ENCODE assay signal across 1 cellular context in genomic region chr12:51087818-51088217, GRCh38.
A peak's percentile ranks its signal among the peaks of the same experiment; 100 is the strongest.
TF ChIP-seq lines count a peak whose summit lies in the region.

No MANE protein-coding gene starts in this region.

TF ChIP-seq in GM12878, 131 proteins besides CTCF, POLR2A, EP300 and RAD21 (continued from another document):
- TF ChIP-seq, protein P1, sequence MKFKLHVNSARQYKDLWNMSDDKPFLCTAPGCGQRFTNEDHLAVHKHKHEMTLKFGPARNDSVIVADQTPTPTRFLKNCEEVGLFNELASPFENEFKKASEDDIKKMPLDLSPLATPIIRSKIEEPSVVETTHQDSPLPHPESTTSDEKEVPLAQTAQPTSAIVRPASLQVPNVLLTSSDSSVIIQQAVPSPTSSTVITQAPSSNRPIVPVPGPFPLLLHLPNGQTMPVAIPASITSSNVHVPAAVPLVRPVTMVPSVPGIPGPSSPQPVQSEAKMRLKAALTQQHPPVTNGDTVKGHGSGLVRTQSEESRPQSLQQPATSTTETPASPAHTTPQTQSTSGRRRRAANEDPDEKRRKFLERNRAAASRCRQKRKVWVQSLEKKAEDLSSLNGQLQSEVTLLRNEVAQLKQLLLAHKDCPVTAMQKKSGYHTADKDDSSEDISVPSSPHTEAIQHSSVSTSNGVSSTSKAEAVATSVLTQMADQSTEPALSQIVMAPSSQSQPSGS (IDR thresholded peaks at IDR 0.05; ENCODE audit: low read length) = 0 out of 2 replicates have a peak, but pooled peaks have one; percentile 17
- no peak for TF ChIP-seq CBX5 (IDR thresholded peaks at IDR 0.05; ENCODE audit: low read depth)
- TF ChIP-seq ZNF592 (IDR thresholded peaks at IDR 0.05) = no peak
- no peak for TF ChIP-seq SP1 (IDR thresholded peaks at IDR 0.05; ENCODE audit: low read depth, low read length)
- TF ChIP-seq PAX5 (IDR thresholded peaks at IDR 0.05; ENCODE audit: borderline replicate concordance, low read depth, low read length) = no peak
- TF ChIP-seq, protein P2, sequence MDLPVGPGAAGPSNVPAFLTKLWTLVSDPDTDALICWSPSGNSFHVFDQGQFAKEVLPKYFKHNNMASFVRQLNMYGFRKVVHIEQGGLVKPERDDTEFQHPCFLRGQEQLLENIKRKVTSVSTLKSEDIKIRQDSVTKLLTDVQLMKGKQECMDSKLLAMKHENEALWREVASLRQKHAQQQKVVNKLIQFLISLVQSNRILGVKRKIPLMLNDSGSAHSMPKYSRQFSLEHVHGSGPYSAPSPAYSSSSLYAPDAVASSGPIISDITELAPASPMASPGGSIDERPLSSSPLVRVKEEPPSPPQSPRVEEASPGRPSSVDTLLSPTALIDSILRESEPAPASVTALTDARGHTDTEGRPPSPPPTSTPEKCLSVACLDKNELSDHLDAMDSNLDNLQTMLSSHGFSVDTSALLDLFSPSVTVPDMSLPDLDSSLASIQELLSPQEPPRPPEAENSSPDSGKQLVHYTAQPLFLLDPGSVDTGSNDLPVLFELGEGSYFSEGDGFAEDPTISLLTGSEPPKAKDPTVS (IDR thresholded peaks at IDR 0.05; ENCODE audit: low read depth, low read length) = no peak
- TF ChIP-seq HDAC6 (IDR thresholded peaks at IDR 0.05; ENCODE audit: unreplicated experiment) = no peak
- TF ChIP-seq TARDBP (IDR thresholded peaks at IDR 0.05; ENCODE audit: borderline replicate concordance) = no peak
- TF ChIP-seq ZBTB4 (CRISPR knock-in tag; IDR thresholded peaks at IDR 0.05) = no peak
- no peak for TF ChIP-seq MYB (IDR thresholded peaks at IDR 0.05; ENCODE audit: borderline replicate concordance, low read depth, low read length)
- no peak for TF ChIP-seq PML (IDR thresholded peaks at IDR 0.05; ENCODE audit: low read length)
- no peak for TF ChIP-seq NFXL1 (IDR thresholded peaks at IDR 0.05; ENCODE audit: borderline replicate concordance)
